ENCODE assay signal across 8 cellular contexts in the genomic region with DNA sequence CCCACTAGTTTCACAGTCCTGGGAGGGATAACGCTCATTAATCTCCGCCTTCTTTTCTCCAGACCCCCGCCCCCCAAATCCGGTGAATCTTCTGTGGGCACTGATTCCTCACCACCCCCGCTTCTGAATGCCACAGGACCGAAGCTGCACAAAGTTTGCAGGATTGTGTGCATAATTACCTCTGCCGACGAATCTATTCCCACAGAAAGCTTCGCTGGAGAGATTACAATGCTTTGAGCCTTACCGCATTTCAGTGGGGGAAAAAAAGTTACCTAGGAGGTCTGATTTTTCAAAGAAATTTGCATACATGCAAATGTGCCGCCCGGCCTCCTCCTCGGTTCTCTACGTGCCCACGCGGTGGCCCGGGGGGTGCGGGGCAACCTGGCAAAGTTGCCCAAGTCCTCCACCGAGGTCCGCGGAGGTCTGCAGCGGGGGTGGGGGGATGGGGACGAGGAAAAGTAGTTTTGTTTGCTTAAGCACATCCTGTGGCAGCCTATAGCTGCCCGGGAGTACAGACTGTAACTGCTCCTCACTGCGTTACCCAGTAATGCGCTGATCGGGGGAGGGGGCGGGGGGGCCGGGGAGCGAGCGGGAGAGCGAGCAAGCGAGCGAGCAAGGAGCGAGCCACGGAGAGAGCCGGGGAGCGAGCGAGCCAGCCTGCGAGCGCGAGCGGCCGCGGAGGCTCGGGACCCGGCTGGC. TPM values are rescaled to one million over a fixed set of nuclear protein-coding genes. Genes with fewer than 3 reads are reported as not detected.
DNase-seq lines count a peak whose midpoint lies in the region; ATAC-seq and TF ChIP-seq lines count a peak whose summit lies in the region.

No MANE protein-coding gene starts in this region.

- no peak overlapping the region for H2AK5ac ChIP-seq in neuronal stem cell (ENCODE audit: low read depth, low read length)

- H3K4me3 Mint-ChIP-seq in HFFc6: peak overlapping the region; percentile 86

- H3K14ac ChIP-seq in neuronal stem cell (ENCODE audit: low read length): no peak overlapping the region

- WGBS in neuronal stem cell (ENCODE audit: extremely low coverage in 2 of 2, insufficient read length in 2 of 2, insufficient replicate concordance in 1 of 2), 2 donors: no CpG with 5 or more reads among the region's 47 CpGs
- under 1% methylated on average over 47 of the region's 47 CpGs for WGBS in urinary bladder

- H2BK12ac ChIP-seq in neuronal stem cell (ENCODE audit: low read length): no peak overlapping the region

- H3K4me3 ChIP-seq in Panc1 (ENCODE audit: low read depth in 2 of 2, low read length in 2 of 2) (peak overlapping the region; percentile 77 to 83), neuronal stem cell (ENCODE audit: low read length in 2 of 2) (peak overlapping the region; percentile 38 to 77), urinary bladder (ENCODE audit: low read depth, low read length) (peak overlapping the region; percentile 100)

- no peaks in the 10 kb centered on the region for H3K79me1 ChIP-seq in neuronal stem cell (ENCODE audit: low read depth, low read length)

- no peaks in the 10 kb centered on the region for H3K27me3 ChIP-seq in Panc1 (ENCODE audit: control insufficient read depth, insufficient read depth, low read length)
- no peaks in the 10 kb centered on the region for H3K27me3 ChIP-seq in foreskin keratinocyte
- peaks cover 22 to 84% (median 56%) of the 10 kb centered on the region in 3 experiments for H3K27me3 ChIP-seq in neuronal stem cell (ENCODE audit: control insufficient read depth in 3 of 3, insufficient read depth in 3 of 3, low read depth in 1 of 3, low read length in 3 of 3)

- H3K4ac ChIP-seq in neuronal stem cell (ENCODE audit: low read length): no peak overlapping the region

- H3K4me2 ChIP-seq in neuronal stem cell (ENCODE audit: insufficient read depth, low read length, poor library complexity, severe bottlenecking): peak overlapping the region; percentile 94

- CTCF ChIA-PET in Panc1 (lab: Charles Lee): interaction anchor here (0.6 to 1.5 kb wide), 2 partner anchors 32 to 129 kb away, joined by 5 to 8 read pairs; no protein-coding TSS in a partner anchor

- H3K23ac ChIP-seq in neuronal stem cell (ENCODE audit: low read depth, low read length, poor library complexity): no peak overlapping the region

- in situ Hi-C loops in Panc1 (cut with HindIII; ENCODE audit: low pct_unique_long_range_greater_than_20kb, low sequenced_read_pairs): no loop called here

- POLR2A ChIA-PET in Panc1 (lab: Charles Lee): interaction anchor here (0.6 to 0.7 kb wide), 4 partner anchors 93 to 766 kb away, joined by 3 to 13 read pairs (median 4); no protein-coding TSS in a partner anchor

- no peak for TF ChIP-seq CTCF in HFFc6 (IDR thresholded peaks at IDR 0.05)
- no peak for TF ChIP-seq CTCF in Panc1 (IDR thresholded peaks at IDR 0.05)
- TF ChIP-seq CTCF in foreskin keratinocyte (conservative IDR thresholded peaks at IDR 0.05): no peak

- no peak overlapping the region for H4K8ac ChIP-seq in neuronal stem cell (ENCODE audit: low read depth, low read length)

- H2BK15ac ChIP-seq in neuronal stem cell (ENCODE audit: low read length): no peak overlapping the region

- H3K36me3 ChIP-seq in Panc1 (ENCODE audit: control insufficient read depth, insufficient read depth, low read length) (no peaks in the 10 kb centered on the region; the same call in 1 of the 2 replicates), neuronal stem cell (replicated peaks in 1 of 2; ENCODE audit: control insufficient read depth in 2 of 2, insufficient read depth in 2 of 2, low read length in 2 of 2) (no peaks in the 10 kb centered on the region), urinary bladder (ENCODE audit: insufficient read depth) (no peaks in the 10 kb centered on the region)

- H3K4me1 ChIP-seq in Panc1 (ENCODE audit: control insufficient read depth, insufficient read depth, low read length) (peaks cover 56% of the 10 kb centered on the region), foreskin keratinocyte (peaks cover 48% of the 10 kb centered on the region), neuronal stem cell (ENCODE audit: control insufficient read depth in 2 of 2, insufficient read depth in 1 of 2, low read depth in 1 of 2, low read length in 2 of 2) (peaks cover 0 to 2% of the 10 kb centered on the region in 2 donors), urinary bladder (ENCODE audit: insufficient read depth) (peaks cover 5% of the 10 kb centered on the region)

- H2AFZ ChIP-seq in neuronal stem cell (ENCODE audit: low read length): peak overlapping the region; percentile 68

- H4K91ac ChIP-seq in neuronal stem cell (ENCODE audit: low read depth, low read length, poor library complexity): no peak overlapping the region

- no TSS peak for BruUV-seq in Panc1 (replicated peaks; lab: Mats Ljungman, UMichigan)

- peak overlapping the region; percentile 63 for H3K18ac ChIP-seq in neuronal stem cell (ENCODE audit: low read length)

- DNase-seq in HFFc6 (no peak), Panc1 (ENCODE audit: low read depth, low spot score) (no peak), foreskin keratinocyte (peak in 1 of 2 donors; percentile 52), neuronal stem cell (ENCODE audit: low spot score) (no peak)
- peak; percentile 6 to 41 (median 16) for DNase-seq in activated naive CD4-positive, alpha-beta T cell (lab: John Stamatoyannopoulos, UW)

- peak; percentile 59 for ATAC-seq in Panc1
- peak; percentile 37 for ATAC-seq in foreskin keratinocyte
- ATAC-seq in HG02642 (IDR thresholded peaks at IDR 0.05; ENCODE audit: poor library complexity, unreplicated experiment): no peak
- ATAC-seq in HG03378 (IDR thresholded peaks at IDR 0.05; ENCODE audit: unreplicated experiment): no peak

- no peak overlapping the region for H2BK120ac ChIP-seq in neuronal stem cell (ENCODE audit: low read depth, low read length)

- no peaks in the 10 kb centered on the region for H3K36me3 Mint-ChIP-seq in HFFc6 (ENCODE audit: low read depth)

- peaks cover 2% of the 10 kb centered on the region; the same call in 1 of the 2 replicates for H3K27me3 Mint-ChIP-seq in HFFc6 (ENCODE audit: insufficient read depth)

- H3K27ac Mint-ChIP-seq in HFFc6: peak overlapping the region; percentile 22; the same call in 1 of the 2 replicates

- H3K9me3 ChIP-seq in Panc1 (ENCODE audit: control insufficient read depth, insufficient read depth, low read depth, low read length) (no peaks in the 10 kb centered on the region), neuronal stem cell (replicated peaks in 1 of 2; ENCODE audit: control insufficient read depth in 2 of 2, insufficient read depth in 1 of 2, low read depth in 1 of 2, low read length in 2 of 2) (no peaks in the 10 kb centered on the region)

- peaks cover 58% of the 10 kb centered on the region for H3K4me1 Mint-ChIP-seq in HFFc6 (ENCODE audit: low read depth)

- H3K27ac ChIP-seq in Panc1 (ENCODE audit: low read length) (peak overlapping the region; percentile 88), foreskin keratinocyte (no peak overlapping the region), neuronal stem cell (replicated peaks; ENCODE audit: low read length) (no peak overlapping the region), urinary bladder (ENCODE audit: low read depth) (peak overlapping the region; percentile 48)

- no peak overlapping the region for H3K9ac ChIP-seq in neuronal stem cell (ENCODE audit: low read depth, low read length, poor library complexity)

- no peak overlapping the region for H2BK5ac ChIP-seq in neuronal stem cell (ENCODE audit: low read length)

- H3K9me3 Mint-ChIP-seq in HFFc6: no peaks in the 10 kb centered on the region

- intact Hi-C loops in Panc1 (cut with micrococcal nuclease; ENCODE audit: unreplicated experiment): loop anchor here (10.0 kb wide), 1 partner anchor 253 kb away; no protein-coding TSS in a partner anchor

RNA-seq across cellular contexts. Expression of a gene that starts 0.6 kb away (rescaled TPM):
- total RNA-seq in HFFc6 (2021; fragmentation: NEBNext Ultra II Directional; extraction: Animal tissue kit (Norgen Biotek cat#: 25700)): 10 to 100 TPM in 4 of 6 experiments, 1 to 10 TPM in 2; 8.5 to 11.3 (median 10.4) TPM
- total RNA-seq in Panc1 (2021; ENCODE audit: unreplicated experiment) (20.9 TPM), foreskin keratinocyte (15.1 and 16.8 TPM in 2 replicates), urinary bladder (105 TPM)
- polyA plus RNA-seq in Panc1 (2012; ENCODE audit: insufficient read length): 6.6 TPM
- polyA plus RNA-seq in foreskin keratinocyte (3.2 and 4.0 TPM in 2 replicates), urinary bladder (18.1 TPM)
- 0.24 TPM for polyA plus RNA-seq in neuronal stem cell (2013, experiment 1 of 2)
- 0.30 TPM for polyA plus RNA-seq in neuronal stem cell (2013, experiment 2 of 2)

Comparison
In these comparisons a context has a peak if more than half of its experiments do, and no peak if none do; other contexts are left out.
1. DNase-seq: peak in activated naive CD4-positive, alpha-beta T cell (4 of 4); none in HFFc6 (single experiment), Panc1 (single experiment) and neuronal stem cell (single experiment).
2. ATAC-seq: peak in Panc1 (single experiment) and foreskin keratinocyte (single experiment); none in HG02642 (single experiment) and HG03378 (single experiment).
3. H3K27ac ChIP-seq: peak in Panc1 (single experiment) and urinary bladder (single experiment); none in foreskin keratinocyte (single experiment) and neuronal stem cell (single experiment).
4. Peak in every context shown above with its lines, with median percentiles within 50 percentile points of each other: H3K4me3 ChIP-seq.